Comparison of ENCODE assay signal across 1 cellular context in the genomic region with DNA sequence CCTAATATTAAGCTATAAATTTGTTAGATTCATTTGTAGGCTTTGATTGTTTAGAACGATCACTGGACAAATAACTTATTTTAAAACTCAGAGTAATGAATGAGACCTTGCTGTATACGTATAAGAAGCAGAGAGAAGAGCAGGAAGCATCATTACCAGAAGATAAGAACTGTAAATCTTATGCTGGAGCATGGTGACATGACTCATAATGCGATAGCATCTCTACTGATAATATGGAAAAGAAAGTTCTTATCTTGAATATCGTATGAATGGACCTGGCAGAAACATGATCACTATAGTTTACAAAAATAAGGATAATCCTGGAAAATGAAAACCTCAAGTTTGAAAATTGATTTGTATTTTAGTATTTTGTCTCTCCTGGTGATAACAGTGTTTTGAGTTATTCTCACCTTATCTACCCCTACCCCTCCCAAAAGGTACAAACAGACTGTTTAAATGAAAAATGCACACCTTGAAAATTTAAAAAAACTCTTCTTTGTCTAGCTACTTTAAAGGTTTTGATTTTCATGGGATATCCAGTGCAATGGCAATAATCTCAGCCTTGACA.
TF ChIP-seq lines count a peak whose summit lies in the region.

No MANE protein-coding gene starts in this region.

TF ChIP-seq in HEK293, 187 proteins besides CTCF, POLR2A, EP300 and RAD21 (continued from another document):
- no peak for TF ChIP-seq ZBTB26 (tag by site-specific recombination; optimal IDR thresholded peaks at IDR 0.05)
- no peak for TF ChIP-seq ZNF302 (tag by site-specific recombination; IDR thresholded peaks at IDR 0.05; ENCODE audit: low read depth)
- peak; percentile 59 for TF ChIP-seq PRDM6 (tag by site-specific recombination; IDR thresholded peaks at IDR 0.05)
- TF ChIP-seq HOXA7 (CRISPR knock-in tag; IDR thresholded peaks at IDR 0.05; ENCODE audit: borderline replicate concordance): no peak
